In the genomic region with DNA sequence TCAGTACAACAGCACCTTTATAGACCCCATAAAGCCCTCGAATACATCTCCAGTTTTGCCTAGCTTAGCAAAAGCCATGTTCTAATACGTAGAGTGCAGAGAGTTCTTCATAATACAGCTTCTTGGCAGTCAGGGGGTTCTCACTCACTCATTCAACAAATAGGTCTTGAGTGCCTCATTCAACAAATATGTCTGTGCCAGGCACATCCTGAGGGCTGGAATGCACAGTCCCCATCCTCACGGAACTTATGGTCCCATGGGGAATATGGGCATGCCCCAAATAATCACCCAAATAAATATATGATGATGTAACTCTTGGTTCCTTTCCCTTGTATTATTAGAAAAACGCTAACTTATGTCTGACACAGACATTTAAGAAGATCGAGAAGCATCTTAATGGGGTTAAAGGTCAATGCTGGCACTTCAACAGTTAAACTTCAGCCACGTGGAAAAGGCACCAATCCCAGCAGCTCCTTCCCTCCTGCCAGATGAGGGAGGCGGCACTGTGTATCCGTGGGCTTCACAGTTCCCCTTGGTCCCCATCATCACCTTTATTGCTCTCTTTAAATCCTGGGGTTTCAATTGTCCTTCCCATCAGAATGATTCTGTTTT, we compare ENCODE assay signal across 1 cellular context.
TF ChIP-seq lines count a peak whose summit lies in the region.

No MANE protein-coding gene starts in this region.

TF ChIP-seq in GM23338, 12 proteins besides CTCF, POLR2A, EP300 and RAD21 (continued from another document):
- TF ChIP-seq, protein P1, sequence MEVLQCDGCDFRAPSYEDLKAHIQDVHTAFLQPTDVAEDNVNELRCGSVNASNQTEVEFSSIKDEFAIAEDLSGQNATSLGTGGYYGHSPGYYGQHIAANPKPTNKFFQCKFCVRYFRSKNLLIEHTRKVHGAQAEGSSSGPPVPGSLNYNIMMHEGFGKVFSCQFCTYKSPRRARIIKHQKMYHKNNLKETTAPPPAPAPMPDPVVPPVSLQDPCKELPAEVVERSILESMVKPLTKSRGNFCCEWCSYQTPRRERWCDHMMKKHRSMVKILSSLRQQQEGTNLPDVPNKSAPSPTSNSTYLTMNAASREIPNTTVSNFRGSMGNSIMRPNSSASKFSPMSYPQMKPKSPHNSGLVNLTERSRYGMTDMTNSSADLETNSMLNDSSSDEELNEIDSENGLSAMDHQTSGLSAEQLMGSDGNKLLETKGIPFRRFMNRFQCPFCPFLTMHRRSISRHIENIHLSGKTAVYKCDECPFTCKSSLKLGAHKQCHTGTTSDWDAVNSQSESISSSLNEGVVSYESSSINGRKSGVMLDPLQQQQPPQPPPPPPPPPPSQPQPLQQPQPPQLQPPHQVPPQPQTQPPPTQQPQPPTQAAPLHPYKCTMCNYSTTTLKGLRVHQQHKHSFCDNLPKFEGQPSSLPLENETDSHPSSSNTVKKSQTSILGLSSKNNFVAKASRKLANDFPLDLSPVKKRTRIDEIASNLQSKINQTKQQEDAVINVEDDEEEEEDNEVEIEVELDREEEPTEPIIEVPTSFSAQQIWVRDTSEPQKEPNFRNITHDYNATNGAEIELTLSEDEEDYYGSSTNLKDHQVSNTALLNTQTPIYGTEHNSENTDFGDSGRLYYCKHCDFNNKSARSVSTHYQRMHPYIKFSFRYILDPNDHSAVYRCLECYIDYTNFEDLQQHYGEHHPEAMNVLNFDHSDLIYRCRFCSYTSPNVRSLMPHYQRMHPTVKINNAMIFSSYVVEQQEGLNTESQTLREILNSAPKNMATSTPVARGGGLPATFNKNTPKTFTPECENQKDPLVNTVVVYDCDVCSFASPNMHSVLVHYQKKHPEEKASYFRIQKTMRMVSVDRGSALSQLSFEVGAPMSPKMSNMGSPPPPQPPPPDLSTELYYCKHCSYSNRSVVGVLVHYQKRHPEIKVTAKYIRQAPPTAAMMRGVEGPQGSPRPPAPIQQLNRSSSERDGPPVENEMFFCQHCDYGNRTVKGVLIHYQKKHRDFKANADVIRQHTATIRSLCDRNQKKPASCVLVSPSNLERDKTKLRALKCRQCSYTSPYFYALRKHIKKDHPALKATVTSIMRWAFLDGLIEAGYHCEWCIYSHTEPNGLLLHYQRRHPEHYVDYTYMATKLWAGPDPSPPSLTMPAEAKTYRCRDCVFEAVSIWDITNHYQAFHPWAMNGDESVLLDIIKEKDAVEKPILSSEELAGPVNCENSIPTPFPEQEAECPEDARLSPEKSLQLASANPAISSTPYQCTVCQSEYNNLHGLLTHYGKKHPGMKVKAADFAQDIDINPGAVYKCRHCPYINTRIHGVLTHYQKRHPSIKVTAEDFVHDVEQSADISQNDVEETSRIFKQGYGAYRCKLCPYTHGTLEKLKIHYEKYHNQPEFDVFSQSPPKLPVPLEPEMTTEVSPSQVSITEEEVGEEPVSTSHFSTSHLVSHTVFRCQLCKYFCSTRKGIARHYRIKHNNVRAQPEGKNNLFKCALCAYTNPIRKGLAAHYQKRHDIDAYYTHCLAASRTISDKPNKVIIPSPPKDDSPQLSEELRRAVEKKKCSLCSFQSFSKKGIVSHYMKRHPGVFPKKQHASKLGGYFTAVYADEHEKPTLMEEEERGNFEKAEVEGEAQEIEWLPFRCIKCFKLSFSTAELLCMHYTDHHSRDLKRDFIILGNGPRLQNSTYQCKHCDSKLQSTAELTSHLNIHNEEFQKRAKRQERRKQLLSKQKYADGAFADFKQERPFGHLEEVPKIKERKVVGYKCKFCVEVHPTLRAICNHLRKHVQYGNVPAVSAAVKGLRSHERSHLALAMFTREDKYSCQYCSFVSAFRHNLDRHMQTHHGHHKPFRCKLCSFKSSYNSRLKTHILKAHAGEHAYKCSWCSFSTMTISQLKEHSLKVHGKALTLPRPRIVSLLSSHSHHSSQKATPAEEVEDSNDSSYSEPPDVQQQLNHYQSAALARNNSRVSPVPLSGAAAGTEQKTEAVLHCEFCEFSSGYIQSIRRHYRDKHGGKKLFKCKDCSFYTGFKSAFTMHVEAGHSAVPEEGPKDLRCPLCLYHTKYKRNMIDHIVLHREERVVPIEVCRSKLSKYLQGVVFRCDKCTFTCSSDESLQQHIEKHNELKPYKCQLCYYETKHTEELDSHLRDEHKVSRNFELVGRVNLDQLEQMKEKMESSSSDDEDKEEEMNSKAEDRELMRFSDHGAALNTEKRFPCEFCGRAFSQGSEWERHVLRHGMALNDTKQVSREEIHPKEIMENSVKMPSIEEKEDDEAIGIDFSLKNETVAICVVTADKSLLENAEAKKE (CRISPR knock-in tag; IDR thresholded peaks at IDR 0.05): no peak
- no peak for TF ChIP-seq ZNF114 (CRISPR knock-in tag; IDR thresholded peaks at IDR 0.05)
- TF ChIP-seq ZNF331 (CRISPR knock-in tag; IDR thresholded peaks at IDR 0.05; ENCODE audit: low read depth): no peak
- TF ChIP-seq POLR2AphosphoS5 (IDR thresholded peaks at IDR 0.05; ENCODE audit: low read depth): no peak
- no peak for TF ChIP-seq JUNB (IDR thresholded peaks at IDR 0.05; ENCODE audit: unreplicated experiment)
- TF ChIP-seq CREB1 (CRISPR knock-in tag; IDR thresholded peaks at IDR 0.05; ENCODE audit: low read depth): no peak
- TF ChIP-seq, protein P2, sequence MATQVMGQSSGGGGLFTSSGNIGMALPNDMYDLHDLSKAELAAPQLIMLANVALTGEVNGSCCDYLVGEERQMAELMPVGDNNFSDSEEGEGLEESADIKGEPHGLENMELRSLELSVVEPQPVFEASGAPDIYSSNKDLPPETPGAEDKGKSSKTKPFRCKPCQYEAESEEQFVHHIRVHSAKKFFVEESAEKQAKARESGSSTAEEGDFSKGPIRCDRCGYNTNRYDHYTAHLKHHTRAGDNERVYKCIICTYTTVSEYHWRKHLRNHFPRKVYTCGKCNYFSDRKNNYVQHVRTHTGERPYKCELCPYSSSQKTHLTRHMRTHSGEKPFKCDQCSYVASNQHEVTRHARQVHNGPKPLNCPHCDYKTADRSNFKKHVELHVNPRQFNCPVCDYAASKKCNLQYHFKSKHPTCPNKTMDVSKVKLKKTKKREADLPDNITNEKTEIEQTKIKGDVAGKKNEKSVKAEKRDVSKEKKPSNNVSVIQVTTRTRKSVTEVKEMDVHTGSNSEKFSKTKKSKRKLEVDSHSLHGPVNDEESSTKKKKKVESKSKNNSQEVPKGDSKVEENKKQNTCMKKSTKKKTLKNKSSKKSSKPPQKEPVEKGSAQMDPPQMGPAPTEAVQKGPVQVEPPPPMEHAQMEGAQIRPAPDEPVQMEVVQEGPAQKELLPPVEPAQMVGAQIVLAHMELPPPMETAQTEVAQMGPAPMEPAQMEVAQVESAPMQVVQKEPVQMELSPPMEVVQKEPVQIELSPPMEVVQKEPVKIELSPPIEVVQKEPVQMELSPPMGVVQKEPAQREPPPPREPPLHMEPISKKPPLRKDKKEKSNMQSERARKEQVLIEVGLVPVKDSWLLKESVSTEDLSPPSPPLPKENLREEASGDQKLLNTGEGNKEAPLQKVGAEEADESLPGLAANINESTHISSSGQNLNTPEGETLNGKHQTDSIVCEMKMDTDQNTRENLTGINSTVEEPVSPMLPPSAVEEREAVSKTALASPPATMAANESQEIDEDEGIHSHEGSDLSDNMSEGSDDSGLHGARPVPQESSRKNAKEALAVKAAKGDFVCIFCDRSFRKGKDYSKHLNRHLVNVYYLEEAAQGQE (IDR thresholded peaks at IDR 0.05; ENCODE audit: unreplicated experiment): no peak
- no peak for TF ChIP-seq EZH2phosphoT487 (IDR thresholded peaks at IDR 0.05; ENCODE audit: unreplicated experiment)
- no peak for TF ChIP-seq ETS1 (IDR thresholded peaks at IDR 0.05)
